In genomic region chr10:69123306-69123746, GRCh38 we compare ENCODE assay signal across 8 cellular contexts. TPM values are rescaled to one million over a fixed set of nuclear protein-coding genes. Genes with fewer than 3 reads are reported as not detected.
DNase-seq lines count a peak whose midpoint lies in the region; ATAC-seq, FAIRE-seq and TF ChIP-seq lines count a peak whose summit lies in the region.

No MANE protein-coding gene starts in this region.

- in situ Hi-C loops in K562 (cut with MboI), result no loop called here

- no peaks in the 10 kb centered on the region for H4K20me1 ChIP-seq in K562 (replicated peaks; ENCODE audit: control insufficient read depth, insufficient read depth, low read length)

- DNase-seq in NCI-H510A treated with DMSO at 0.1 percent for 48 hours (lab: John Stamatoyannopoulos, UW) (peak; percentile 76), K562 (ENCODE audit: extremely low read depth in 1 of 4, low spot score in 3 of 4) (peak; percentile 35 to 81 (median 54)), iris pigment epithelial cell (ENCODE audit: low read depth) (peak; percentile 87), germinal center (ENCODE audit: low spot score) (no peak)

- H3K36me3 ChIP-seq in K562 (ENCODE audit: control insufficient read depth, insufficient read depth, low read length), result no peaks in the 10 kb centered on the region
- no peaks in the 10 kb centered on the region for H3K36me3 ChIP-seq in stomach smooth muscle (ENCODE audit: control insufficient read depth in 2 of 2, insufficient read depth in 2 of 2, low read length in 2 of 2)

- H3K27me3 ChIP-seq in K562 (ENCODE audit: control insufficient read depth in 2 of 2, insufficient read depth in 2 of 2, low read length in 2 of 2) (no peaks in the 10 kb centered on the region), stomach smooth muscle (ENCODE audit: control insufficient read depth in 1 of 2, insufficient read depth in 2 of 2, low read length in 2 of 2) (no peaks in the 10 kb centered on the region)

- TF ChIP-seq EP300 in K562 (IDR thresholded peaks at IDR 0.05; ENCODE audit: low read length), result no peak

- BruUV-seq in K562 (replicated peaks; lab: Mats Ljungman, UMichigan), result TSS peak; percentile 99

- no peaks in the 10 kb centered on the region for H3K9me1 ChIP-seq in K562 (ENCODE audit: control insufficient read depth, insufficient read depth, low read length)

- CTCF ChIA-PET in K562 (lab: Yijun Ruan, JAX; ENCODE audit: low intra/inter-chr PET ratio), result interaction anchor here (0.7 to 2.1 kb wide), 4 partner anchors 29 to 285 kb away, joined by 3 to 16 read pairs (median 4); no protein-coding TSS in a partner anchor

- intact Hi-C loops in K562 (cut with micrococcal nuclease), result loop anchor here (2.0 to 5.0 kb wide), 2 partner anchors 29 to 94 kb away; no protein-coding TSS in a partner anchor

- under 1% methylated on average over 16 of the region's 16 CpGs for WGBS in K562 (ENCODE audit: insufficient coverage, low coverage, missing lambda C conversion rate)

- H3K4me3 ChIP-seq in K562, result peak overlapping the region; percentile 84
- peak overlapping the region; percentile 73 to 88 for H3K4me3 ChIP-seq in stomach smooth muscle (ENCODE audit: low read length in 2 of 2)

- peak overlapping the region; percentile 90 for H2AFZ ChIP-seq in K562 (ENCODE audit: low read depth, low read length)

- H3K4me2 ChIP-seq in K562 (ENCODE audit: insufficient read depth, low read length), result peak overlapping the region; percentile 86

- peaks cover 8 to 10% of the 10 kb centered on the region in 2 experiments; a peak in 3 of 5 replicates for H3K4me1 ChIP-seq in K562 (replicated peaks in 1 of 2; ENCODE audit: control insufficient read depth in 2 of 2, insufficient read depth in 2 of 2, low read length in 2 of 2)
- H3K4me1 ChIP-seq in stomach smooth muscle (ENCODE audit: control insufficient read depth, insufficient read depth, low read length), result peaks cover 9% of the 10 kb centered on the region

- POLR2A ChIA-PET in K562 (lab: Yijun Ruan, JAX), result interaction anchor here (0.6 to 1.0 kb wide), 4 partner anchors 137 to 549 kb away, joined by 3 to 4 read pairs (median 3); no protein-coding TSS in a partner anchor

- H3K9me3 ChIP-seq in K562 (replicated peaks; ENCODE audit: control insufficient read depth, insufficient read depth, low read depth, low read length) (no peaks in the 10 kb centered on the region), stomach smooth muscle (ENCODE audit: control insufficient read depth in 2 of 2, low read length in 2 of 2) (no peaks in the 10 kb centered on the region)

- no peak for TF ChIP-seq POLR2A in K562 (conservative IDR thresholded peaks at IDR 0.05)

- ATAC-seq in GM18519 (IDR thresholded peaks at IDR 0.05; ENCODE audit: low FRiP score, unreplicated experiment) (peak; percentile 7), HG02981 (IDR thresholded peaks at IDR 0.05; ENCODE audit: unreplicated experiment) (peak; percentile 16), K562 (peak; percentile 76)

- FAIRE-seq in K562 (lab: Jason Lieb, UNC), result no peak

- TF ChIP-seq CTCF in C4-2B (conservative IDR thresholded peaks at IDR 0.05) (no peak), K562 (IDR thresholded peaks at IDR 0.05 in 2 of 3, conservative IDR thresholded peaks at IDR 0.05 in 1 of 3; ENCODE audit: insufficient read depth in 2 of 3, low read depth in 1 of 3, low read length in 3 of 3) (peak in 2 of 3 experiments; percentile 64 to 73; a peak in 4 of 6 replicates)

- H3K79me2 ChIP-seq in K562 (ENCODE audit: control insufficient read depth, insufficient read depth, low read length), result peaks cover 43% of the 10 kb centered on the region

- H3K9ac ChIP-seq in K562 (ENCODE audit: insufficient read depth in 1 of 2, low read depth in 2 of 2, low read length in 2 of 2), result peak overlapping the region; percentile 90 to 98
- H3K9ac ChIP-seq in stomach smooth muscle (ENCODE audit: low read length in 2 of 2), result peak overlapping the region; percentile 89 to 100

- TF ChIP-seq RAD21 in K562 (CRISPR knock-in tag; conservative IDR thresholded peaks at IDR 0.05 in 1 of 2, IDR thresholded peaks at IDR 0.05 in 1 of 2), result peak in 1 of 2 experiments; percentile 69; a peak in 2 of 4 replicates

- H3K27ac ChIP-seq in C4-2B (peak overlapping the region; percentile 87), K562 (ENCODE audit: extremely low read depth, low read depth, low read length) (peak overlapping the region; percentile 90), stomach smooth muscle (ENCODE audit: low read length) (peak overlapping the region; percentile 99)

TF ChIP-seq in K562, 482 proteins besides CTCF, POLR2A, EP300 and RAD21 (continues in another document):
- TF ChIP-seq ZNF282 (CRISPR knock-in tag; IDR thresholded peaks at IDR 0.05) (no peak), TRIM25 (IDR thresholded peaks at IDR 0.05; ENCODE audit: borderline replicate concordance) (no peak), SREBF2 (CRISPR knock-in tag; IDR thresholded peaks at IDR 0.05) (no peak), CXXC5 (CRISPR knock-in tag; IDR thresholded peaks at IDR 0.05) (no peak)

RNA-seq across cellular contexts. Expression of gene VPS26A, which starts 0.7 kb away (rescaled TPM):
- total RNA-seq in K562 (2011; cell fraction: chromatin; rRNA removed; ENCODE audit: low replicate concordance), result 5.9 and 44.1 TPM in 2 replicates
- 3.3 and 5.4 TPM in 2 replicates for total RNA-seq in K562 (2011; cell fraction: nucleolus; rRNA removed)
- total RNA-seq in K562 (2011; cell fraction: nucleoplasm; rRNA removed), result 12.9 and 27.5 TPM in 2 replicates
- total RNA-seq in K562 (2014; rRNA removed) (41.7 and 47.1 TPM in 2 replicates), K562 (2014; rRNA removed; fragmentation: Illumina TruSeq; extraction: Trizol) (61.6 and 78.9 TPM in 2 replicates), K562 (2015; rRNA removed; fragmentation: Illumina TruSeq; extraction: Trizol) (52.7 and 58.7 TPM in 2 replicates), K562 (2021) (80.9 and 83.1 TPM in 2 replicates)
- polyA plus RNA-seq in K562 (2011; rRNA removed) (36.9 and 64.0 TPM in 2 replicates), K562 (2014; fragmentation: Illumina TruSeq; extraction: Trizol) (81.9 and 85.9 TPM in 2 replicates), K562 (2014; fragmentation: Nextera tagmentation; extraction: Ambion mirVana) (100 to 1,000 TPM; 117 to 137 TPM), K562 (2014; rRNA removed) (63.2 and 69.3 TPM in 2 replicates)
- polyA plus RNA-seq in K562 (2011; cell fraction: cytosol; rRNA removed), result 4.7 and 13.5 TPM in 2 replicates
- polyA plus RNA-seq in K562 (2011; cell fraction: nucleus; rRNA removed), result 4.1 and 7.3 TPM in 2 replicates
- 70.0 and 81.1 TPM in 2 replicates for polyA plus RNA-seq in K562 (2012)
- 40.8 and 41.4 TPM in 2 replicates for polyA minus RNA-seq in K562 (2011; rRNA and poly(A)+ RNA removed)
- 18.8 and 21.5 TPM in 2 replicates for polyA minus RNA-seq in K562 (2011; cell fraction: cytosol; rRNA and poly(A)+ RNA removed)
- polyA minus RNA-seq in K562 (2011; cell fraction: nucleus; rRNA and poly(A)+ RNA removed), result 2.8 and 6.4 TPM in 2 replicates

RNA-seq across cellular contexts. Expression of gene SRGN, which starts 35.4 kb away (rescaled TPM):
- total RNA-seq in K562 (2011; cell fraction: chromatin; rRNA removed; ENCODE audit: low replicate concordance), result 88.1 and 137 TPM in 2 replicates
- total RNA-seq in K562 (2011; cell fraction: nucleolus; rRNA removed), result 154 and 205 TPM in 2 replicates
- 184 and 200 TPM in 2 replicates for total RNA-seq in K562 (2011; cell fraction: nucleoplasm; rRNA removed)
- total RNA-seq in K562 (2014; rRNA removed), result 147 and 180 TPM in 2 replicates
- total RNA-seq in K562 (2014; rRNA removed; fragmentation: Illumina TruSeq; extraction: Trizol), result 256 and 289 TPM in 2 replicates
- total RNA-seq in K562 (2015; rRNA removed; fragmentation: Illumina TruSeq; extraction: Trizol), result 149 and 165 TPM in 2 replicates
- 173 and 193 TPM in 2 replicates for total RNA-seq in K562 (2021)
- polyA plus RNA-seq in K562 (2011; rRNA removed), result 124 and 136 TPM in 2 replicates
- polyA plus RNA-seq in K562 (2011; cell fraction: cytosol; rRNA removed), result 61.8 and 105 TPM in 2 replicates
- 20.2 and 32.5 TPM in 2 replicates for polyA plus RNA-seq in K562 (2011; cell fraction: nucleus; rRNA removed)
- 208 and 216 TPM in 2 replicates for polyA plus RNA-seq in K562 (2012)
- 259 and 284 TPM in 2 replicates for polyA plus RNA-seq in K562 (2014; fragmentation: Illumina TruSeq; extraction: Trizol)
- 100 to 1,000 TPM; 275 to 304 TPM for polyA plus RNA-seq in K562 (2014; fragmentation: Nextera tagmentation; extraction: Ambion mirVana)
- polyA plus RNA-seq in K562 (2014; rRNA removed), result 169 and 189 TPM in 2 replicates
- 80.5 and 89.5 TPM in 2 replicates for polyA minus RNA-seq in K562 (2011; rRNA and poly(A)+ RNA removed)
- 42.2 and 44.1 TPM in 2 replicates for polyA minus RNA-seq in K562 (2011; cell fraction: cytosol; rRNA and poly(A)+ RNA removed)
- polyA minus RNA-seq in K562 (2011; cell fraction: nucleus; rRNA and poly(A)+ RNA removed), result 5.8 and 12.2 TPM in 2 replicates

RNA-seq across cellular contexts. Expression of gene SUPV3L1, which starts 56.7 kb away (rescaled TPM):
- 72.0 and 118 TPM in 2 replicates for total RNA-seq in K562 (2011; cell fraction: chromatin; rRNA removed; ENCODE audit: low replicate concordance)
- 52.4 and 53.4 TPM in 2 replicates for total RNA-seq in K562 (2011; cell fraction: nucleolus; rRNA removed)
- 71.7 and 77.1 TPM in 2 replicates for total RNA-seq in K562 (2011; cell fraction: nucleoplasm; rRNA removed)
- total RNA-seq in K562 (2014; rRNA removed) (69.9 and 81.4 TPM in 2 replicates), K562 (2014; rRNA removed; fragmentation: Illumina TruSeq; extraction: Trizol) (97.2 and 109 TPM in 2 replicates), K562 (2015; rRNA removed; fragmentation: Illumina TruSeq; extraction: Trizol) (84.7 and 85.0 TPM in 2 replicates), K562 (2021) (92.6 and 103 TPM in 2 replicates)
- polyA plus RNA-seq in K562 (2011; rRNA removed) (83.3 and 94.8 TPM in 2 replicates), K562 (2014; fragmentation: Illumina TruSeq; extraction: Trizol) (116 and 156 TPM in 2 replicates), K562 (2014; fragmentation: Nextera tagmentation; extraction: Ambion mirVana) (10 to 100 TPM; 45.2 to 66.1 TPM), K562 (2014; rRNA removed) (93.3 and 106 TPM in 2 replicates)
- 51.6 and 77.5 TPM in 2 replicates for polyA plus RNA-seq in K562 (2011; cell fraction: cytosol; rRNA removed)
- polyA plus RNA-seq in K562 (2011; cell fraction: nucleus; rRNA removed), result 58.7 and 70.3 TPM in 2 replicates
- polyA plus RNA-seq in K562 (2012), result 57.6 and 58.4 TPM in 2 replicates
- polyA minus RNA-seq in K562 (2011; rRNA and poly(A)+ RNA removed), result 241 and 312 TPM in 2 replicates
- 89.6 and 115 TPM in 2 replicates for polyA minus RNA-seq in K562 (2011; cell fraction: cytosol; rRNA and poly(A)+ RNA removed)
- polyA minus RNA-seq in K562 (2011; cell fraction: nucleus; rRNA and poly(A)+ RNA removed), result 27.6 and 48.0 TPM in 2 replicates

Comparison
In these comparisons a context has a peak if more than half of its experiments do, and no peak if none do; other contexts are left out.
1. ATAC-seq: peak in every context shown above with its lines; median percentile 76 in K562; 16 in HG02981; 7 in GM18519.